ENCODE assay signal across 1 cellular context in the genomic region with DNA sequence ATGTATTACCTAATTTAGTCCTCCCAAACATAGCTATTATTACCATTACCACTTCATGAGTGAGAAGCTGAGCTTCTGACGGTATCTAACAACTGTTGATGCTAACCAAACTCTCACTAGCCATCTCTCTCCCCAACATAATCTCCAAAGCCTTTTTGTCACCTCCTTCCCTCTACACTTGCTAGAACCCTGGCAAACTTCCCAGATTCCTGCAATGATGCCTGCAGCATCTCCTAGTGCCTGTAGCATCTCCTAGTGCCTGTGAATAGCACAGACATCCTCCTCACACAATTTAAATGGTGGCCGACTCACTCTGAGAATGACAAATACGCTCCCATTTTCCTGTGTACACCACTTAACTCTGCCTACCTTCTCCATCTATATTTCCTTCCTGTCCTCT.
TF ChIP-seq lines count a peak whose summit lies in the region.

No MANE protein-coding gene starts in this region.

TF ChIP-seq in HCT116, 20 proteins besides CTCF, POLR2A, EP300 and RAD21 (continued from another document):
- no peak for TF ChIP-seq FOSL1 (IDR thresholded peaks at IDR 0.05; ENCODE audit: low read depth)
- TF ChIP-seq, protein P1, sequence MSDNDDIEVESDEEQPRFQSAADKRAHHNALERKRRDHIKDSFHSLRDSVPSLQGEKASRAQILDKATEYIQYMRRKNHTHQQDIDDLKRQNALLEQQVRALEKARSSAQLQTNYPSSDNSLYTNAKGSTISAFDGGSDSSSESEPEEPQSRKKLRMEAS (IDR thresholded peaks at IDR 0.05) = no peak
- no peak for TF ChIP-seq ELF1 (IDR thresholded peaks at IDR 0.05; ENCODE audit: borderline replicate concordance, low read depth)
- no peak for TF ChIP-seq EGR1 (IDR thresholded peaks at IDR 0.05; ENCODE audit: low read depth)
- no peak for TF ChIP-seq CBX3 (IDR thresholded peaks at IDR 0.05; ENCODE audit: low read depth)
- TF ChIP-seq EZH2phosphoT487 (IDR thresholded peaks at IDR 0.05; ENCODE audit: borderline replicate concordance) = no peak
- TF ChIP-seq, protein P2, sequence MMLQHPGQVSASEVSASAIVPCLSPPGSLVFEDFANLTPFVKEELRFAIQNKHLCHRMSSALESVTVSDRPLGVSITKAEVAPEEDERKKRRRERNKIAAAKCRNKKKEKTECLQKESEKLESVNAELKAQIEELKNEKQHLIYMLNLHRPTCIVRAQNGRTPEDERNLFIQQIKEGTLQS (IDR thresholded peaks at IDR 0.05) = no peak
- no peak for TF ChIP-seq SRF (IDR thresholded peaks at IDR 0.05; ENCODE audit: low read depth)
- TF ChIP-seq POLR2AphosphoS5 (IDR thresholded peaks at IDR 0.05; ENCODE audit: low read depth, low read length) = no peak
- TF ChIP-seq, protein P3, sequence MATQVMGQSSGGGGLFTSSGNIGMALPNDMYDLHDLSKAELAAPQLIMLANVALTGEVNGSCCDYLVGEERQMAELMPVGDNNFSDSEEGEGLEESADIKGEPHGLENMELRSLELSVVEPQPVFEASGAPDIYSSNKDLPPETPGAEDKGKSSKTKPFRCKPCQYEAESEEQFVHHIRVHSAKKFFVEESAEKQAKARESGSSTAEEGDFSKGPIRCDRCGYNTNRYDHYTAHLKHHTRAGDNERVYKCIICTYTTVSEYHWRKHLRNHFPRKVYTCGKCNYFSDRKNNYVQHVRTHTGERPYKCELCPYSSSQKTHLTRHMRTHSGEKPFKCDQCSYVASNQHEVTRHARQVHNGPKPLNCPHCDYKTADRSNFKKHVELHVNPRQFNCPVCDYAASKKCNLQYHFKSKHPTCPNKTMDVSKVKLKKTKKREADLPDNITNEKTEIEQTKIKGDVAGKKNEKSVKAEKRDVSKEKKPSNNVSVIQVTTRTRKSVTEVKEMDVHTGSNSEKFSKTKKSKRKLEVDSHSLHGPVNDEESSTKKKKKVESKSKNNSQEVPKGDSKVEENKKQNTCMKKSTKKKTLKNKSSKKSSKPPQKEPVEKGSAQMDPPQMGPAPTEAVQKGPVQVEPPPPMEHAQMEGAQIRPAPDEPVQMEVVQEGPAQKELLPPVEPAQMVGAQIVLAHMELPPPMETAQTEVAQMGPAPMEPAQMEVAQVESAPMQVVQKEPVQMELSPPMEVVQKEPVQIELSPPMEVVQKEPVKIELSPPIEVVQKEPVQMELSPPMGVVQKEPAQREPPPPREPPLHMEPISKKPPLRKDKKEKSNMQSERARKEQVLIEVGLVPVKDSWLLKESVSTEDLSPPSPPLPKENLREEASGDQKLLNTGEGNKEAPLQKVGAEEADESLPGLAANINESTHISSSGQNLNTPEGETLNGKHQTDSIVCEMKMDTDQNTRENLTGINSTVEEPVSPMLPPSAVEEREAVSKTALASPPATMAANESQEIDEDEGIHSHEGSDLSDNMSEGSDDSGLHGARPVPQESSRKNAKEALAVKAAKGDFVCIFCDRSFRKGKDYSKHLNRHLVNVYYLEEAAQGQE (IDR thresholded peaks at IDR 0.05; ENCODE audit: low read depth) = no peak
- TF ChIP-seq ZFX (IDR thresholded peaks at IDR 0.05) = no peak
- TF ChIP-seq, protein P4, sequence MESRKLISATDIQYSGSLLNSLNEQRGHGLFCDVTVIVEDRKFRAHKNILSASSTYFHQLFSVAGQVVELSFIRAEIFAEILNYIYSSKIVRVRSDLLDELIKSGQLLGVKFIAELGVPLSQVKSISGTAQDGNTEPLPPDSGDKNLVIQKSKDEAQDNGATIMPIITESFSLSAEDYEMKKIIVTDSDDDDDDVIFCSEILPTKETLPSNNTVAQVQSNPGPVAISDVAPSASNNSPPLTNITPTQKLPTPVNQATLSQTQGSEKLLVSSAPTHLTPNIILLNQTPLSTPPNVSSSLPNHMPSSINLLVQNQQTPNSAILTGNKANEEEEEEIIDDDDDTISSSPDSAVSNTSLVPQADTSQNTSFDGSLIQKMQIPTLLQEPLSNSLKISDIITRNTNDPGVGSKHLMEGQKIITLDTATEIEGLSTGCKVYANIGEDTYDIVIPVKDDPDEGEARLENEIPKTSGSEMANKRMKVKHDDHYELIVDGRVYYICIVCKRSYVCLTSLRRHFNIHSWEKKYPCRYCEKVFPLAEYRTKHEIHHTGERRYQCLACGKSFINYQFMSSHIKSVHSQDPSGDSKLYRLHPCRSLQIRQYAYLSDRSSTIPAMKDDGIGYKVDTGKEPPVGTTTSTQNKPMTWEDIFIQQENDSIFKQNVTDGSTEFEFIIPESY (IDR thresholded peaks at IDR 0.05; ENCODE audit: extremely low read depth, insufficient replicate concordance, low read length) = no peak
- TF ChIP-seq YY1 (IDR thresholded peaks at IDR 0.05; ENCODE audit: extremely low read depth, insufficient replicate concordance, low read depth, low read length) = no peak
- no peak for TF ChIP-seq TCF7L2 (IDR thresholded peaks at IDR 0.05; ENCODE audit: borderline replicate concordance, extremely low read depth, insufficient read depth, insufficient read length)
- TF ChIP-seq SP1 (IDR thresholded peaks at IDR 0.05; ENCODE audit: low read depth) = no peak
- TF ChIP-seq ZNF274 (IDR thresholded peaks at IDR 0.05; ENCODE audit: low read depth, low read length) = no peak
- TF ChIP-seq CEBPB (IDR thresholded peaks at IDR 0.05; ENCODE audit: low read depth) = no peak
